ENCODE assay signal across 18 cellular contexts in the genomic region with DNA sequence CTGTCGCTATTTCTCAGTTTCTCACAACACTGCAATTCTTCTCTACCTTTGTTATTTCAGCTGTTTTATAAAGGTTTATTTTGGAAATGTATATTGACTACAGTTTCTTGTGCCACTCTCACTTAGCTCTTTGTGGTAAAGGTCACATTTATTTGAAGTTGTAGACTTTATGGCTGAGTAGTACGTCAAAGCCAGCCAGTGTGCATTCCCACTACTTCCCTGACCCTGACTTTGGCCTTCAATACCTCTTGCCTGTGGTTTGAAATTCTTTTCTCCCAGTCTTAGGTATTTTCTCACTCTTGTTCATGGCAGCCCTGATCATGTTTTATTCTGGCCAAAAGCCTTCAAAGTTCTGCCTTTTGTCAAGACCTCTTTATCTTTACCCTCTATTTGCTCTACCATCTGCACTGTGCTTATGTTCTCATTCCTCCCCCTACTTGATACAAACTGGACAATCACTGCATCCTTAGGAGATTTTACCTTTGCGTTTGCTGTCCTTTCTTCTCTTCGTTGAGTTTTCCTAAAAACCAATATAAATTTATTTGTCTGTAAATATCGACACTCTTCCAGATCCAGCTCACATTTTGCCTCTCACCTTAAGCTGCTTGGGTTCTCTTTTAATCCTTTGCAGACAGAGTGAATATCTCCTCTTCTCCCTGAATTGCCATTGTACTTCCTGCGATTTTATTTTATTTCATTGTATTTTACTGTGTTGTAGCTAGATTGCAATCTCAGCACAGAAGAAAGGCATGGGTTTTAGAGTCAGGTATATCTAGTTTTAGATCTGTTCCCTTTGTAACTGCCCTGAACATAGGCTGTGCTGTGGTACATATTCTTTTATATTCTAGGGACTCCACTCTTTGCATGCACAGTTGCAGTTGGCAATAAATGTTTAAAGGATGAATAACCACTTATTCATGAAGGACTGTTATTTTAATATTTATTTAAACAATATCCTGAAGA. TPM values are rescaled to one million over a fixed set of nuclear protein-coding genes. Genes with fewer than 3 reads are reported as not detected.
DNase-seq lines count a peak whose midpoint lies in the region; ATAC-seq and TF ChIP-seq lines count a peak whose summit lies in the region.
"Had no signal": no experiment of that assay in that cellular context is flagged by ENCODE, and none has a peak within 500 bp of the region (broad histone marks: within the 10 kb centered on the region; RNA-seq: fewer than 3 reads in every experiment).

No MANE protein-coding gene starts in this region.

- TF ChIP-seq CTCF in IMR-90 (conservative IDR thresholded peaks at IDR 0.05; ENCODE audit: low read depth, low read length) (no peak), sigmoid colon (IDR thresholded peaks at IDR 0.05) (no peak)

- DNase-seq in IMR-90 (peak; percentile 83), astrocyte of the hippocampus (ENCODE audit: low read depth, low spot score) (peak; percentile 84), left colon (no peak), sigmoid colon (no peak), posterior vena cava (ENCODE audit: low spot score) (no peak), NCI-H1930 (lab: John Stamatoyannopoulos, UW) (no peak)
- no peak for DNase-seq in naive thymus-derived CD4-positive, alpha-beta T cell
- DNase-seq: activated CD4-positive, alpha-beta memory T cell treated with anti-CD3 and anti-CD28 coated beads for 36 hours; activated effector memory CD4-positive, alpha-beta T cell treated with anti-CD3 and anti-CD28 coated beads, Interleukin-2, amount 50 U/mL, for 16 hours; cerebellar nuclear complex; DMS153; hypothalamus; NCI-H1105; stimulated activated CD4-positive, alpha-beta T cell treated with anti-CD3 and anti-CD28 coated beads, Interleukin-15, amount 100 ng/mL, for 24 hours; T-helper 9 cell; upper lobe of left lung had no signal

- no peaks in the 10 kb centered on the region for H4K20me1 ChIP-seq in IMR-90 (ENCODE audit: insufficient read depth, low read length)

- H3K14ac ChIP-seq in IMR-90 (replicated peaks; ENCODE audit: low read depth, low read length): peak overlapping the region; percentile 57

- peak overlapping the region; percentile 89 for H3K18ac ChIP-seq in IMR-90 (ENCODE audit: low read depth, low read length)

- peak overlapping the region; percentile 73 for H3K4me2 ChIP-seq in IMR-90 (ENCODE audit: low read depth, low read length)

- H4K8ac ChIP-seq in IMR-90 (ENCODE audit: low read depth in 2 of 2, low read length in 2 of 2): peak overlapping the region; percentile 21 to 47; a peak in 3 of 4 replicates

- TF ChIP-seq EP300 in sigmoid colon (IDR thresholded peaks at IDR 0.05): no peak

- H3K4me1 ChIP-seq in ACC112 (ENCODE audit: control insufficient read depth, insufficient read depth, low read length, unreplicated experiment) (peaks cover 57% of the 10 kb centered on the region), IMR-90 (ENCODE audit: control insufficient read depth, insufficient read depth, low read length) (peaks cover 22% of the 10 kb centered on the region), sigmoid colon (peaks cover 0 to 41% (median 36%) of the 10 kb centered on the region in 4 donors)
- H3K4me1 ChIP-seq in naive thymus-derived CD4-positive, alpha-beta T cell (ENCODE audit: control insufficient read depth in 2 of 2, insufficient read depth in 2 of 2, low read length in 2 of 2): no peaks in the 10 kb centered on the region

- H3K9me3 Mint-ChIP-seq in naive thymus-derived CD4-positive, alpha-beta T cell: peaks cover 0 to 3% (median 0%) of the 10 kb centered on the region in 11 donors
- H3K9me3 Mint-ChIP-seq: activated CD4-positive, alpha-beta memory T cell treated with anti-CD3 and anti-CD28 coated beads for 36 hours; memory B cell had no signal

- ATAC-seq in IMR-90 (ENCODE audit: low read depth) (peak; percentile 76), left colon (peak; percentile 64)
- ATAC-seq in naive thymus-derived CD4-positive, alpha-beta T cell: no peak

- no peak overlapping the region for H3K27ac Mint-ChIP-seq in naive thymus-derived CD4-positive, alpha-beta T cell
- H3K27ac Mint-ChIP-seq: activated CD4-positive, alpha-beta memory T cell treated with anti-CD3 and anti-CD28 coated beads for 36 hours; memory B cell had no signal

- intact Hi-C loops in IMR-90 (cut with micrococcal nuclease): no loop called here
- intact Hi-C loops in left colon (cut with DNase I, micrococcal nuclease): no loop called here
- intact Hi-C loops in sigmoid colon (cut with DNase I): no loop called here
- intact Hi-C loops in naive thymus-derived CD4-positive, alpha-beta T cell (cut with micrococcal nuclease): no loop called here
- intact Hi-C loops in posterior vena cava (cut with DNase I): no loop called here

- peaks cover 4% of the 10 kb centered on the region for H3K9me1 ChIP-seq in IMR-90 (ENCODE audit: insufficient read depth, low read length)

- H3K27ac ChIP-seq in ACC112 (ENCODE audit: low read depth, low read length): peak overlapping the region; percentile 12
- H3K27ac ChIP-seq in IMR-90 (ENCODE audit: insufficient read depth, low read length): peak overlapping the region; percentile 39
- H3K27ac ChIP-seq in sigmoid colon: no peak overlapping the region
- no peak overlapping the region for H3K27ac ChIP-seq in naive thymus-derived CD4-positive, alpha-beta T cell (ENCODE audit: low read depth, low read length)
- H3K27ac ChIP-seq: upper lobe of left lung had no signal

- H3K23ac ChIP-seq in IMR-90 (ENCODE audit: low read depth, low read length): peak overlapping the region; percentile 2; the same call in 1 of the 2 replicates

- H2AK9ac ChIP-seq in IMR-90 (replicated peaks; ENCODE audit: low read depth, low read length, poor library complexity): no peak overlapping the region

- POLR2A ChIA-PET in IMR-90 (lab: Charles Lee; ENCODE audit: unreplicated experiment): no interaction called here
- POLR2A ChIA-PET in naive thymus-derived CD4-positive, alpha-beta T cell (lab: Charles Lee): no interaction called here

- H3K27me3 ChIP-seq in ACC112 (ENCODE audit: insufficient read depth, low read length) (no peaks in the 10 kb centered on the region), IMR-90 (ENCODE audit: control insufficient read depth, insufficient read depth, low read length) (no peaks in the 10 kb centered on the region), sigmoid colon (no peaks in the 10 kb centered on the region)
- no peaks in the 10 kb centered on the region for H3K27me3 ChIP-seq in naive thymus-derived CD4-positive, alpha-beta T cell (ENCODE audit: control insufficient read depth in 2 of 2, insufficient read depth in 2 of 2, low read length in 2 of 2)
- H3K27me3 ChIP-seq: upper lobe of left lung had no signal

- peak overlapping the region; percentile 85 for H2BK5ac ChIP-seq in IMR-90 (ENCODE audit: low read depth, low read length, poor library complexity, severe bottlenecking)

- H3K36me3 ChIP-seq in ACC112 (ENCODE audit: insufficient read depth, low read length) (no peaks in the 10 kb centered on the region), IMR-90 (ENCODE audit: control insufficient read depth, insufficient read depth, low read length) (no peaks in the 10 kb centered on the region), sigmoid colon (no peaks in the 10 kb centered on the region)
- H3K36me3 ChIP-seq in naive thymus-derived CD4-positive, alpha-beta T cell (ENCODE audit: control insufficient read depth in 2 of 3, insufficient read depth in 3 of 3, low read length in 3 of 3): no peaks in the 10 kb centered on the region
- H3K36me3 ChIP-seq: upper lobe of left lung had no signal

- peak overlapping the region; percentile 0; the same call in 1 of the 2 replicates for H4K91ac ChIP-seq in IMR-90 (ENCODE audit: insufficient read depth, low read depth, low read length)

- TF ChIP-seq RAD21 in IMR-90 (IDR thresholded peaks at IDR 0.05; ENCODE audit: low read length): no peak

- dilution Hi-C loops in IMR-90 (cut with HindIII; ENCODE audit: low sequenced_read_pairs, unreplicated experiment): no loop called here

- peaks cover 17 to 40% of the 10 kb centered on the region in 2 experiments for H3K79me1 ChIP-seq in IMR-90 (ENCODE audit: low read depth in 1 of 2, low read length in 2 of 2)

- no peak overlapping the region for H3K9ac ChIP-seq in IMR-90 (ENCODE audit: low read depth, low read length)

- TF ChIP-seq POLR2A in IMR-90 (IDR thresholded peaks at IDR 0.05; ENCODE audit: low read depth, low read length): no peak
- no peak for TF ChIP-seq POLR2A in sigmoid colon (IDR thresholded peaks at IDR 0.05)

- H3K4ac ChIP-seq in IMR-90 (ENCODE audit: low read depth, low read length): peak overlapping the region; percentile 18

- peak overlapping the region; percentile 5 for H4K5ac ChIP-seq in IMR-90 (ENCODE audit: low read depth, low read length)

- H3K9me3 ChIP-seq in IMR-90 (ENCODE audit: control insufficient read depth, insufficient read depth, low read length): no peaks in the 10 kb centered on the region
- H3K9me3 ChIP-seq in sigmoid colon: no peaks in the 10 kb centered on the region
- H3K9me3 ChIP-seq in naive thymus-derived CD4-positive, alpha-beta T cell (ENCODE audit: control insufficient read depth in 2 of 3, low read length in 3 of 3): no peaks in the 10 kb centered on the region
- H3K9me3 ChIP-seq: upper lobe of left lung had no signal

- H2AK5ac ChIP-seq in IMR-90 (ENCODE audit: low read depth, low read length): peak overlapping the region; percentile 58

- no TSS peak for BruUV-seq in IMR-90 (replicated peaks; lab: Mats Ljungman, UMichigan)

- no peaks in the 10 kb centered on the region for H3K79me2 ChIP-seq in ACC112 (ENCODE audit: control insufficient read depth, insufficient read depth, low read length, unreplicated experiment)

- H3K56ac ChIP-seq in IMR-90 (ENCODE audit: extremely low read depth, insufficient read depth, low read length): peak overlapping the region; percentile 45

- H3K4me3 ChIP-seq in ACC112 (ENCODE audit: low read depth, low read length): no peak overlapping the region
- no peak overlapping the region for H3K4me3 ChIP-seq in IMR-90 (ENCODE audit: insufficient read depth, low read depth, low read length)
- H3K4me3 ChIP-seq in sigmoid colon: no peak overlapping the region
- no peak overlapping the region for H3K4me3 ChIP-seq in naive thymus-derived CD4-positive, alpha-beta T cell (ENCODE audit: low read length)
- H3K4me3 ChIP-seq: upper lobe of left lung had no signal

- peak overlapping the region; percentile 1; the same call in 2 of the 3 replicates for H2BK15ac ChIP-seq in IMR-90 (ENCODE audit: low read depth, low read length)

- no peaks in the 10 kb centered on the region for H3K36me3 Mint-ChIP-seq in naive thymus-derived CD4-positive, alpha-beta T cell
- H3K36me3 Mint-ChIP-seq: activated CD4-positive, alpha-beta memory T cell treated with anti-CD3 and anti-CD28 coated beads for 36 hours; memory B cell had no signal

- CTCF ChIA-PET in IMR-90 (lab: Yijun Ruan, JAX): interaction anchor here (1.3 kb wide), 1 partner anchor 15 kb away, joined by 5 read pairs; no protein-coding TSS in a partner anchor
- CTCF ChIA-PET in naive thymus-derived CD4-positive, alpha-beta T cell (lab: Charles Lee): interaction anchor here (0.6 kb wide), 1 partner anchor 860 kb away, joined by 3 read pairs; no protein-coding TSS in a partner anchor

- H3K4me3 Mint-ChIP-seq in naive thymus-derived CD4-positive, alpha-beta T cell: no peak overlapping the region
- H3K4me3 Mint-ChIP-seq: activated CD4-positive, alpha-beta memory T cell treated with anti-CD3 and anti-CD28 coated beads for 36 hours; memory B cell had no signal

- WGBS in IMR-90 (ENCODE audit: extremely low coverage in 2 of 2, insufficient read length in 1 of 2), 2 experiments: no CpG with 5 or more reads among the region's 6 CpGs
- 23 to 67% methylated on average over 6 of the region's 6 CpGs for WGBS in sigmoid colon, 2 donors

- H3K27me3 Mint-ChIP-seq in naive thymus-derived CD4-positive, alpha-beta T cell: peaks cover 0 to 3% (median 0%) of the 10 kb centered on the region in 5 donors
- H3K27me3 Mint-ChIP-seq: activated CD4-positive, alpha-beta memory T cell treated with anti-CD3 and anti-CD28 coated beads for 36 hours; memory B cell had no signal

- H2BK20ac ChIP-seq in IMR-90 (ENCODE audit: low read depth, low read length): peak overlapping the region; percentile 82

- peak overlapping the region; percentile 81 for H2BK120ac ChIP-seq in IMR-90 (ENCODE audit: low read depth, low read length)

- in situ Hi-C loops in IMR-90 (cut with MboI; ENCODE audit: low sequenced_read_pairs): loop anchor here (25.0 kb wide), 1 partner anchor 1089 kb away; no protein-coding TSS in a partner anchor

- no peaks in the 10 kb centered on the region for H3K4me1 Mint-ChIP-seq in naive thymus-derived CD4-positive, alpha-beta T cell
- H3K4me1 Mint-ChIP-seq: memory B cell had no signal

- H2AFZ ChIP-seq in ACC112 (ENCODE audit: low read length, unreplicated experiment): peak overlapping the region; percentile 15
- no peak overlapping the region for H2AFZ ChIP-seq in IMR-90 (replicated peaks; ENCODE audit: low read length, poor library complexity)

RNA-seq across cellular contexts. Expression of gene GULP1, which starts 31.2 kb away (rescaled TPM):
- total RNA-seq in IMR-90 (2012; rRNA removed): 40.1 and 54.4 TPM in 2 replicates
- polyA plus RNA-seq in IMR-90 (2012; rRNA removed): 24.3 and 24.4 TPM in 2 replicates
- polyA plus RNA-seq in IMR-90 (2012; cell fraction: cytosol; rRNA removed): 8.5 and 26.4 TPM in 2 replicates
- 4.3 and 13.5 TPM in 2 replicates for polyA plus RNA-seq in IMR-90 (2012; cell fraction: nucleus; rRNA removed; ENCODE audit: low replicate concordance)
- total RNA-seq in left colon: 1 to 10 TPM; 3.5 to 9.6 TPM
- total RNA-seq in sigmoid colon: 10 to 100 TPM; 50.9 to 56.1 (median 53.5) TPM
- polyA plus RNA-seq in sigmoid colon: 10 to 100 TPM in 2 of 3 donors, 1 to 10 TPM in 1; 3.5 to 12.9 (median 10.8) TPM
- not detected for total RNA-seq in naive thymus-derived CD4-positive, alpha-beta T cell
- not detected for polyA plus RNA-seq in naive thymus-derived CD4-positive, alpha-beta T cell
- 10 to 100 TPM; 25.9 to 63.2 TPM for total RNA-seq in posterior vena cava
- total RNA-seq: activated CD4-positive, alpha-beta memory T cell treated with anti-CD3 and anti-CD28 coated beads for 36 hours had no signal

Comparison
In these comparisons a context has a peak if more than half of its experiments do, and no peak if none do; other contexts are left out.
1. H3K27ac ChIP-seq: peak in ACC112 (single experiment) and IMR-90 (single experiment); none in sigmoid colon (0 of 4) and naive thymus-derived CD4-positive, alpha-beta T cell (single experiment).
2. DNase-seq: peak in IMR-90 (single experiment) and astrocyte of the hippocampus (single experiment); none in left colon (0 of 2), sigmoid colon (single experiment), naive thymus-derived CD4-positive, alpha-beta T cell (0 of 9), posterior vena cava (single experiment) and NCI-H1930 (0 of 2).
3. RNA of gene GULP1, which starts 31.2 kb away (total RNA-seq): 25.9 to 63.2 TPM in posterior vena cava, 50.9 to 56.1 TPM in sigmoid colon, 40.1 to 54.4 TPM in IMR-90 and 3.5 to 9.6 TPM in left colon; not detected in naive thymus-derived CD4-positive, alpha-beta T cell; every median in the first group is over 4 times any median in the second.